In genomic region chr9:4180907-4181605, GRCh38 we compare ENCODE assay signal across 1 cellular context.
A peak's percentile ranks its signal among the peaks of the same experiment; 100 is the strongest.
TF ChIP-seq lines count a peak whose summit lies in the region.

No MANE protein-coding gene starts in this region.

TF ChIP-seq in Ishikawa, 13 proteins besides CTCF, POLR2A, EP300 and RAD21 (continued from another document):
- peak; percentile 42; the same call in 1 of the 2 replicates for TF ChIP-seq REST (IDR thresholded peaks at IDR 0.05; ENCODE audit: low read depth)
